1 cellular context compared by ENCODE assay signal in the genomic region with DNA sequence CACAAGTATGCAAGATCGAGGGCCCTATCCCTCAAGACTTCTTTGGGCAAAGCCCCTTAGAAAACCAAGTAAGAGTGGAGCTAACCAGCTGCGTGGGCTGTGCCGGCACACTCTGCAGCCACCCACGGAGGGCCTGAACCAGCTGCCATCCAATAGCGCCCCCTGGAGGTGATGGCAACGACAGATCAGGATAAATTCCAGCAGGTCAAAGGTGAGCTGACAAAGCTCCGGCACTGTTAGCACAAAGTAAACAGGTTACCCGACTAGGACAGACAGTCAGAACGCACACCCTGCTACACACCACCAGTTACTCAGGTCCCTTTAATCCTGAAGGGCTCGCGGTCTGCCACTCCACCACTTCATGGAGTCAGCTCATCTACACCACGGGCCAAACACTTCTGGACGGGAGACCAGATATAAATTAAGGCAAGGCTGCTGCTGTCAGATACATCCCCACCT.
TF ChIP-seq lines count a peak whose summit lies in the region.

No MANE protein-coding gene starts in this region.

TF ChIP-seq in IMR-90, 13 proteins besides CTCF, POLR2A, EP300 and RAD21 (continued from another document):
- TF ChIP-seq, protein P1, sequence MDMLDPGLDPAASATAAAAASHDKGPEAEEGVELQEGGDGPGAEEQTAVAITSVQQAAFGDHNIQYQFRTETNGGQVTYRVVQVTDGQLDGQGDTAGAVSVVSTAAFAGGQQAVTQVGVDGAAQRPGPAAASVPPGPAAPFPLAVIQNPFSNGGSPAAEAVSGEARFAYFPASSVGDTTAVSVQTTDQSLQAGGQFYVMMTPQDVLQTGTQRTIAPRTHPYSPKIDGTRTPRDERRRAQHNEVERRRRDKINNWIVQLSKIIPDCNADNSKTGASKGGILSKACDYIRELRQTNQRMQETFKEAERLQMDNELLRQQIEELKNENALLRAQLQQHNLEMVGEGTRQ (IDR thresholded peaks at IDR 0.05; ENCODE audit: low read depth, low read length) = no peak
- no peak for TF ChIP-seq NFE2L2 (IDR thresholded peaks at IDR 0.05; ENCODE audit: low read depth, low read length)
- TF ChIP-seq RFX5 (IDR thresholded peaks at IDR 0.05; ENCODE audit: low read depth, low read length) = no peak
